17 cellular contexts compared by ENCODE assay signal in the genomic region with DNA sequence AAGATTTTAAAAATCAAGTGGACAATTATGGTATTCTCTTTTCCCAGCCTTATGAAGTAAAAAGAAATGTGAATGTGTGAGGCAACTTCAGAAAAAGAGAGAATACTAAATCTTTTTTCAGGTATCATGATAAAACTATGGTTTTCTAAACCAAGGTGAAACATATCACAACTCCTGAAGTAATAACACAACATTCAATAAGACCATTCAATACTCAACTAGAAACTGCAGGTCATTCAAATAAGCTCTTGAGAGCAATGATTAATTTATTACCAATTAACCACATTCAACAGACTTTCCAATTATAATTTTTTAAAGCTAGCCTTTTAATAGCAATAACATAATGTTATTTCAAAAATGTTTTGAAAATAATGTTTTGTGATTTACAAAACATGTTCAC. TPM values are rescaled to one million over a fixed set of nuclear protein-coding genes. Genes with fewer than 3 reads are reported as not detected.
A peak's percentile ranks its signal among the peaks of the same experiment; 100 is the strongest.
DNase-seq lines count a peak whose midpoint lies in the region; ATAC-seq and FAIRE-seq lines count a peak whose summit lies in the region.
"Had no signal": no experiment of that assay in that cellular context is flagged by ENCODE, and none has a peak within 500 bp of the region (broad histone marks: within the 10 kb centered on the region; RNA-seq: fewer than 3 reads in every experiment).

No MANE protein-coding gene starts in this region.

- no peak overlapping the region for H2AFZ ChIP-seq in Karpas-422 (ENCODE audit: low read length)
- H2AFZ ChIP-seq: neural progenitor cell had no signal

- H3K79me2 ChIP-seq in Karpas-422 (ENCODE audit: low read length): no peaks in the 10 kb centered on the region

- ATAC-seq in GM18873 (IDR thresholded peaks at IDR 0.05; ENCODE audit: low FRiP score, unreplicated experiment) (peak; percentile 48), HG02623 (IDR thresholded peaks at IDR 0.05; ENCODE audit: unreplicated experiment) (peak; percentile 30), HG03378 (IDR thresholded peaks at IDR 0.05; ENCODE audit: unreplicated experiment) (peak; percentile 70), HG03095 (IDR thresholded peaks at IDR 0.05; ENCODE audit: unreplicated experiment) (no peak)

- H3K9me2 ChIP-seq in Karpas-422 (replicated peaks; ENCODE audit: insufficient read depth, low read length): no peaks in the 10 kb centered on the region

- H3K36me3 ChIP-seq in Karpas-422 (ENCODE audit: insufficient read depth, low read length) (no peaks in the 10 kb centered on the region), SJCRH30 (no peaks in the 10 kb centered on the region)
- H3K36me3 ChIP-seq: neural progenitor cell had no signal

- H3K27ac ChIP-seq in Karpas-422 (ENCODE audit: low read length): no peak overlapping the region
- H3K27ac ChIP-seq in SJCRH30: no peak overlapping the region
- H3K27ac ChIP-seq: neural progenitor cell had no signal

- no peak overlapping the region for H3K9ac ChIP-seq in Karpas-422 (ENCODE audit: low read length)
- H3K9ac ChIP-seq: neural progenitor cell had no signal

- no peaks in the 10 kb centered on the region for H4K20me1 ChIP-seq in Karpas-422 (ENCODE audit: insufficient read depth, low read depth, low read length)

- no peaks in the 10 kb centered on the region for H3K4me1 ChIP-seq in Karpas-422 (ENCODE audit: low read length)
- peaks cover 23% of the 10 kb centered on the region for H3K4me1 ChIP-seq in SJCRH30

- FAIRE-seq in A204.1 (lab: Jason Lieb, UNC): peak; percentile 9
- FAIRE-seq: islet of Langerhans had no signal

- no peak for DNase-seq in A172 (ENCODE audit: low spot score)
- DNase-seq in Karpas-422: no peak
- no peak for DNase-seq in SJCRH30
- DNase-seq: ACHN; activated CD4-positive, alpha-beta T cell treated with anti-CD3 and anti-CD28 coated beads for 4 hours; activated T-cell treated with anti-CD3 and anti-CD28 coated beads, Interleukin-2, amount 50 U/mL, for 24 hours; CD8-positive, alpha-beta memory T cell; cerebellar nuclear complex; SHP77; stimulated activated naive CD4-positive, alpha-beta T cell had no signal

- H3K4me2 ChIP-seq in Karpas-422 (ENCODE audit: low read depth, low read length, poor library complexity, severe bottlenecking): no peak overlapping the region
- H3K4me2 ChIP-seq: neural progenitor cell had no signal

- H3K9me3 ChIP-seq in Karpas-422 (ENCODE audit: low read length) (no peaks in the 10 kb centered on the region), SJCRH30 (replicated peaks) (no peaks in the 10 kb centered on the region)

- H3K27me3 ChIP-seq in Karpas-422 (ENCODE audit: low read length) (no peaks in the 10 kb centered on the region), SJCRH30 (no peaks in the 10 kb centered on the region)
- H3K27me3 ChIP-seq: neural progenitor cell had no signal

- H3K4me3 ChIP-seq in Karpas-422 (ENCODE audit: low read length) (no peak overlapping the region), SJCRH30 (no peak overlapping the region)
- H3K4me3 ChIP-seq: neural progenitor cell had no signal

RNA-seq across cellular contexts. Expression of a gene that starts 35.8 kb away (rescaled TPM):
- 5.7 and 6.7 TPM in 2 replicates for total RNA-seq in A172 (2014; rRNA removed; shearing (Covaris generic))
- 17.0 and 26.6 TPM in 2 replicates for total RNA-seq in Karpas-422 (2014; rRNA removed; shearing (Covaris generic); ENCODE audit: low replicate concordance)
- 18.8 and 23.3 TPM in 2 replicates for total RNA-seq in SJCRH30 (2014; rRNA removed; shearing (Covaris generic))
